31 cellular contexts compared by ENCODE assay signal in genomic region chr6:84902354-84902928, GRCh38.
"Had no signal": no experiment of that assay in that cellular context is flagged by ENCODE, and none has a peak within 500 bp of the region (broad histone marks: within the 10 kb centered on the region; RNA-seq: fewer than 3 reads in every experiment).

No MANE protein-coding gene starts in this region.

- H3K36me3 ChIP-seq: adrenal gland, MG63, Peyer's patch had no signal

- H3K27me3 ChIP-seq: adrenal gland, body of pancreas, MG63, Peyer's patch had no signal

- ATAC-seq: activated naive CD4-positive, alpha-beta T cell treated with anti-CD3 and anti-CD28 coated beads, Interleukin-2, amount 50 U/mL, for 72 hours; activated T-cell treated with anti-CD3 and anti-CD28 coated beads, Interleukin-2, amount 50 U/mL, for 4 hours; body of pancreas; PC-3; Right ventricle myocardium inferior; SK-N-SH treated with all-trans-retinoic acid at 6 μM for 48 hours; T-cell; T-helper 17 cell had no signal

- H3K27ac ChIP-seq: adrenal gland, body of pancreas, Peyer's patch, RWPE1 had no signal

- DNase-seq: activated CD4-positive, alpha-beta memory T cell treated with anti-CD3 and anti-CD28 coated beads for 36 hours; activated CD4-positive, alpha-beta T cell treated with anti-CD3 and anti-CD28 coated beads, Interleukin-2, amount 50 U/mL, for 1 hour; activated CD8-positive, alpha-beta memory T cell treated with anti-CD3 and anti-CD28 coated beads, Interleukin-2, amount 50 U/mL, for 4 hours; activated gamma-delta T cell treated with Interleukin-2 at 50 U/mL for 16 hours; activated naive CD4-positive, alpha-beta T cell treated with anti-CD3 and anti-CD28 coated beads for 36 hours; activated T-cell treated with anti-CD3 and anti-CD28 coated beads for 4 hours; activated T-cell treated with anti-CD3 and anti-CD28 coated beads, Interleukin-2, amount 50 U/mL, for 4 hours; adrenal gland; caudate nucleus; Karpas-422; KBM-7; MG63; MV-4-11; NCI-H1092; NCI-H1436 treated with DMSO at 0.1 percent for 48 hours; NCI-H1694 treated with DMSO at 0.1 percent for 48 hours; NCI-H2029; NCI-H345; NCI-H524 treated with DMSO at 0.1 percent for 48 hours; PC-3; Peyer's patch; SIG-M5; T-cell; T-helper 17 cell had no signal

- H3K4me1 ChIP-seq: adrenal gland, Peyer's patch had no signal

- FAIRE-seq: astrocyte, bronchial epithelial cell had no signal

- H3K4me3 ChIP-seq: adrenal gland, body of pancreas, MG63, Peyer's patch had no signal

- H3K9me3 ChIP-seq: adrenal gland, body of pancreas, MG63, Peyer's patch had no signal
